ENCODE assay signal across 8 cellular contexts in genomic region chr6:53544500-53545308, GRCh38. TPM values are rescaled to one million over a fixed set of nuclear protein-coding genes. Genes with fewer than 3 reads are reported as not detected.
DNase-seq lines count a peak whose midpoint lies in the region; ATAC-seq, FAIRE-seq and TF ChIP-seq lines count a peak whose summit lies in the region.

Gene GCLC, minus strand, starts transcription at chr6:53545101. Its CDS starts 456 bp downstream, at chr6:53544645.

- intact Hi-C loops in Right ventricle myocardium inferior (cut with DNase I) (loop anchor here (2.0 to 10.0 kb wide), 4 partner anchors 52 to 970 kb away; partner anchors contain the start of gene TRAM2), pancreas (cut with DNase I) (no loop called here), tibial artery (cut with DNase I; ENCODE audit: low total_unique reads) (loop anchor here (5.0 kb wide), 1 partner anchor 253 kb away; the partner anchor contains the start of gene LRRC1)

- peaks cover 49% of the 10 kb centered on the region for H3K4me1 Mint-ChIP-seq in activated naive CD8-positive, alpha-beta T cell treated with anti-CD3 and anti-CD28 coated beads for 36 hours

- H3K27me3 ChIP-seq in pancreas = no peaks in the 10 kb centered on the region
- no peaks in the 10 kb centered on the region for H3K27me3 ChIP-seq in tibial artery

- peak; percentile 42 to 77 (median 57) for TF ChIP-seq CTCF in pancreas (IDR thresholded peaks at IDR 0.05)
- TF ChIP-seq CTCF in tibial artery (IDR thresholded peaks at IDR 0.05) = peak; percentile 57 to 67

- H3K9me3 ChIP-seq in pancreas (no peaks in the 10 kb centered on the region), tibial artery (no peaks in the 10 kb centered on the region)

- peak within 1 kb of the TSS; percentile 87 to 97 (median 94) for H3K27ac ChIP-seq in pancreas
- H3K27ac ChIP-seq in tibial artery = peak within 1 kb of the TSS; percentile 91 to 95

- peaks cover 18% of the 10 kb centered on the region for H3K36me3 Mint-ChIP-seq in activated naive CD8-positive, alpha-beta T cell treated with anti-CD3 and anti-CD28 coated beads for 36 hours

- TF ChIP-seq POLR2A in GM10847 (IDR thresholded peaks at IDR 0.05; ENCODE audit: extremely low read depth, insufficient read length) = peak; percentile 72

- ATAC-seq in HG02588 (IDR thresholded peaks at IDR 0.05; ENCODE audit: unreplicated experiment) (peak; percentile 56), Right ventricle myocardium inferior (peak; percentile 84), pancreas (peak; percentile 68 to 81 (median 78))

- WGBS in pancreas, 2 donors = 0 to 1% methylated on average over 83 to 100 of the region's 100 CpGs

- peak within 1 kb of the TSS; percentile 43 to 93 (median 86) for H3K4me3 ChIP-seq in pancreas
- peak within 1 kb of the TSS; percentile 80 to 97 for H3K4me3 ChIP-seq in tibial artery

- H3K4me1 ChIP-seq in pancreas (peaks cover 7 to 18% (median 14%) of the 10 kb centered on the region in 3 donors), tibial artery (peaks cover 0 to 42% (median 19%) of the 10 kb centered on the region in 4 donors)

- peaks cover 3% of the 10 kb centered on the region for H3K27me3 Mint-ChIP-seq in activated naive CD8-positive, alpha-beta T cell treated with anti-CD3 and anti-CD28 coated beads for 36 hours

- no peak for FAIRE-seq in pancreas (lab: Jason Lieb, UNC)

- peak within 1 kb of the TSS; percentile 90 for H3K27ac Mint-ChIP-seq in activated naive CD8-positive, alpha-beta T cell treated with anti-CD3 and anti-CD28 coated beads for 36 hours

- H3K4me3 Mint-ChIP-seq in activated naive CD8-positive, alpha-beta T cell treated with anti-CD3 and anti-CD28 coated beads for 36 hours = peak within 1 kb of the TSS; percentile 97

- DNase-seq in NCI-H1092 (lab: John Stamatoyannopoulos, UW) (peak; percentile 86), SKM-1 treated with dmso at 0.1 percent for 144 hours (lab: John Stamatoyannopoulos, UW; ENCODE audit: unreplicated experiment) (peak; percentile 96), Right ventricle myocardium inferior (ENCODE audit: missing footprints) (peak; percentile 98), pancreas (peak; percentile 93 to 97 (median 94)), tibial artery (peak; percentile 96 to 97)
- peak; percentile 92 for DNase-seq in activated naive CD8-positive, alpha-beta T cell treated with anti-CD3 and anti-CD28 coated beads for 36 hours

- H3K9me3 Mint-ChIP-seq in activated naive CD8-positive, alpha-beta T cell treated with anti-CD3 and anti-CD28 coated beads for 36 hours = no peaks in the 10 kb centered on the region

- H3K36me3 ChIP-seq in pancreas (no peaks in the 10 kb centered on the region), tibial artery (no peaks in the 10 kb centered on the region)

RNA-seq across cellular contexts. Expression of gene GCLC, which starts in this region (rescaled TPM):
- total RNA-seq in activated naive CD8-positive, alpha-beta T cell treated with anti-CD3 and anti-CD28 coated beads for 36 hours = 10 to 100 TPM; 25.3 to 29.6 TPM
- total RNA-seq in Right ventricle myocardium inferior (26.7 TPM), pancreas (10 to 100 TPM; 10.0 to 29.5 (median 18.0) TPM)
- polyA plus RNA-seq in pancreas = 10 to 100 TPM in 1 of 2 donors, 1 to 10 TPM in 1; 5.9 to 10.4 TPM

Comparison
In these comparisons a context has a peak if more than half of its experiments do, and no peak if none do; other contexts are left out.
1. Peak in every context shown above with its lines: DNase-seq, ATAC-seq, H3K4me3 ChIP-seq and H3K27ac ChIP-seq.
2. intact Hi-C loops: an anchor here in Right ventricle myocardium inferior (2.0 to 10.0 kb wide) and tibial artery (5.0 kb wide); none called in pancreas.